8 cellular contexts compared by ENCODE assay signal in genomic region chr15:65286069-65286703, GRCh38. TPM values are rescaled to one million over a fixed set of nuclear protein-coding genes. Genes with fewer than 3 reads are reported as not detected.
A peak's percentile ranks its signal among the peaks of the same experiment; 100 is the strongest.
DNase-seq lines count a peak whose midpoint lies in the region; ATAC-seq and TF ChIP-seq lines count a peak whose summit lies in the region.

No MANE protein-coding gene starts in this region.

- H3K9ac ChIP-seq in IMR-90 (ENCODE audit: low read depth, low read length) (peak overlapping the region; percentile 48), parathyroid adenoma (peak overlapping the region; percentile 19)

- no peak overlapping the region for H2BK20ac ChIP-seq in IMR-90 (ENCODE audit: low read depth, low read length)

- H3K14ac ChIP-seq in IMR-90 (replicated peaks; ENCODE audit: low read depth, low read length): peak overlapping the region; percentile 15

- no peak for TF ChIP-seq CTCF in IMR-90 (conservative IDR thresholded peaks at IDR 0.05; ENCODE audit: low read depth, low read length)
- TF ChIP-seq CTCF in parathyroid adenoma (IDR thresholded peaks at IDR 0.05): no peak

- H3K4me2 ChIP-seq in IMR-90 (ENCODE audit: low read depth, low read length) (peak overlapping the region; percentile 94), parathyroid adenoma (ENCODE audit: low read length) (peak overlapping the region; percentile 85)

- ATAC-seq in GM21619 (IDR thresholded peaks at IDR 0.05; ENCODE audit: unreplicated experiment) (peak; percentile 26), IMR-90 (ENCODE audit: low read depth) (peak; percentile 54), left cardiac atrium (peak; percentile 50 to 69)

- H3K79me1 ChIP-seq in IMR-90 (ENCODE audit: low read depth in 1 of 2, low read length in 2 of 2): peaks cover 0 to 21% of the 10 kb centered on the region in 2 experiments; a peak in 3 of 4 replicates

- POLR2A ChIA-PET in IMR-90 (lab: Charles Lee; ENCODE audit: unreplicated experiment): interaction anchor here (2.0 kb wide), 1 partner anchor 18 kb away, joined by 6 read pairs; the partner anchor contains the start of gene RNU5B-1

- no peak for TF ChIP-seq RAD21 in IMR-90 (IDR thresholded peaks at IDR 0.05; ENCODE audit: low read length)

- H2BK5ac ChIP-seq in IMR-90 (ENCODE audit: low read depth, low read length, poor library complexity, severe bottlenecking): peak overlapping the region; percentile 48

- H3K56ac ChIP-seq in IMR-90 (ENCODE audit: extremely low read depth, insufficient read depth, low read length): no peak overlapping the region

- H3K4me3 ChIP-seq in IMR-90 (ENCODE audit: insufficient read depth, low read depth, low read length) (peak overlapping the region; percentile 84), parathyroid adenoma (ENCODE audit: low read depth, low read length) (peak overlapping the region; percentile 63)

- peak overlapping the region; percentile 76 for H4K5ac ChIP-seq in IMR-90 (ENCODE audit: low read depth, low read length)

- H3K27ac ChIP-seq in IMR-90 (ENCODE audit: insufficient read depth, low read length): peak overlapping the region; percentile 14
- H3K27ac ChIP-seq in parathyroid adenoma: peak overlapping the region; percentile 67

- peak overlapping the region; percentile 83 for H3K27ac Mint-ChIP-seq in activated naive CD4-positive, alpha-beta T cell treated with anti-CD3 and anti-CD28 coated beads, Interleukin-2, amount 50 U/mL, for 24 hours

- no peaks in the 10 kb centered on the region for H3K27me3 Mint-ChIP-seq in activated naive CD4-positive, alpha-beta T cell treated with anti-CD3 and anti-CD28 coated beads, Interleukin-2, amount 50 U/mL, for 24 hours

- no peaks in the 10 kb centered on the region for H4K20me1 ChIP-seq in IMR-90 (ENCODE audit: insufficient read depth, low read length)

- H3K9me3 ChIP-seq in IMR-90 (ENCODE audit: control insufficient read depth, insufficient read depth, low read length): no peaks in the 10 kb centered on the region
- no peaks in the 10 kb centered on the region for H3K9me3 ChIP-seq in parathyroid adenoma (ENCODE audit: control insufficient read depth, low read length)

- H3K9me1 ChIP-seq in IMR-90 (ENCODE audit: insufficient read depth, low read length): peaks cover 3% of the 10 kb centered on the region; the same call in 1 of the 2 replicates

- peaks cover 33% of the 10 kb centered on the region for H3K4me1 Mint-ChIP-seq in activated naive CD4-positive, alpha-beta T cell treated with anti-CD3 and anti-CD28 coated beads, Interleukin-2, amount 50 U/mL, for 24 hours

- H3K27me3 ChIP-seq in IMR-90 (ENCODE audit: control insufficient read depth, insufficient read depth, low read length): peaks cover 5% of the 10 kb centered on the region
- H3K27me3 ChIP-seq in parathyroid adenoma (ENCODE audit: control insufficient read depth, insufficient read depth, low read length): no peaks in the 10 kb centered on the region

- H4K8ac ChIP-seq in IMR-90 (ENCODE audit: low read depth in 2 of 2, low read length in 2 of 2): peak overlapping the region; percentile 32 to 34

- peak overlapping the region; percentile 10 for H2AK9ac ChIP-seq in IMR-90 (replicated peaks; ENCODE audit: low read depth, low read length, poor library complexity)

- H2BK15ac ChIP-seq in IMR-90 (ENCODE audit: low read depth, low read length): no peak overlapping the region

- DNase-seq in NCI-H345 treated with DMSO at 0.1 percent for 48 hours (lab: John Stamatoyannopoulos, UW; ENCODE audit: unreplicated experiment) (peak; percentile 4), NCI-H345 (lab: John Stamatoyannopoulos, UW) (no peak), IMR-90 (no peak), left cardiac atrium (peak; percentile 52), glomerular visceral epithelial cell (ENCODE audit: extremely low spot score) (no peak)

- H2AFZ ChIP-seq in IMR-90 (replicated peaks; ENCODE audit: low read length, poor library complexity) (peak overlapping the region; percentile 98), parathyroid adenoma (peak overlapping the region; percentile 72)

- 0% methylated on average over 36 of the region's 52 CpGs; no CpG with 5 or more reads in 1 of the 2 experiments for WGBS in IMR-90 (ENCODE audit: extremely low coverage in 2 of 2, insufficient read length in 1 of 2), 2 experiments

- H3K36me3 Mint-ChIP-seq in activated naive CD4-positive, alpha-beta T cell treated with anti-CD3 and anti-CD28 coated beads, Interleukin-2, amount 50 U/mL, for 24 hours: no peaks in the 10 kb centered on the region

- CTCF ChIA-PET in IMR-90 (lab: Yijun Ruan, JAX): interaction anchor here (0.8 kb wide), 1 partner anchor 14 kb away, joined by 4 read pairs; no protein-coding TSS in a partner anchor

- TF ChIP-seq POLR2A in IMR-90 (IDR thresholded peaks at IDR 0.05; ENCODE audit: low read depth, low read length): no peak

- no TSS peak for BruUV-seq in IMR-90 (replicated peaks; lab: Mats Ljungman, UMichigan)

- peak overlapping the region; percentile 18 for H4K91ac ChIP-seq in IMR-90 (ENCODE audit: insufficient read depth, low read depth, low read length)

- in situ Hi-C loops in IMR-90 (cut with MboI; ENCODE audit: low sequenced_read_pairs): no loop called here

- H3K4me1 ChIP-seq in IMR-90 (ENCODE audit: control insufficient read depth, insufficient read depth, low read length) (peaks cover 11% of the 10 kb centered on the region), parathyroid adenoma (peaks cover 2% of the 10 kb centered on the region)

- peak overlapping the region; percentile 80 for H3K23ac ChIP-seq in IMR-90 (ENCODE audit: low read depth, low read length)

- peaks cover 8% of the 10 kb centered on the region for H3K79me2 ChIP-seq in parathyroid adenoma

- dilution Hi-C loops in IMR-90 (cut with HindIII; ENCODE audit: low sequenced_read_pairs, unreplicated experiment): no loop called here

- no peak overlapping the region; the same call in none of the 2 replicates for H2BK120ac ChIP-seq in IMR-90 (ENCODE audit: low read depth, low read length)

- H3K36me3 ChIP-seq in IMR-90 (ENCODE audit: control insufficient read depth, insufficient read depth, low read length): no peaks in the 10 kb centered on the region
- no peaks in the 10 kb centered on the region for H3K36me3 ChIP-seq in parathyroid adenoma (ENCODE audit: control insufficient read depth, insufficient read depth, low read length)

- peak overlapping the region; percentile 42 for H3K4ac ChIP-seq in IMR-90 (ENCODE audit: low read depth, low read length)

- H3K9me3 Mint-ChIP-seq in activated naive CD4-positive, alpha-beta T cell treated with anti-CD3 and anti-CD28 coated beads, Interleukin-2, amount 50 U/mL, for 24 hours: no peaks in the 10 kb centered on the region

- peak overlapping the region; percentile 6 for H2AK5ac ChIP-seq in IMR-90 (ENCODE audit: low read depth, low read length)

- intact Hi-C loops in IMR-90 (cut with micrococcal nuclease): no loop called here
- intact Hi-C loops in left cardiac atrium (cut with DNase I): no loop called here

- H3K4me3 Mint-ChIP-seq in activated naive CD4-positive, alpha-beta T cell treated with anti-CD3 and anti-CD28 coated beads, Interleukin-2, amount 50 U/mL, for 24 hours: peak overlapping the region; percentile 80

- peak overlapping the region; percentile 78 for H3K18ac ChIP-seq in IMR-90 (ENCODE audit: low read depth, low read length)

TF ChIP-seq in IMR-90, 13 proteins besides CTCF, POLR2A, EP300 and RAD21:
- TF ChIP-seq BHLHE40 (IDR thresholded peaks at IDR 0.05; ENCODE audit: low read depth, low read length): no peak
- TF ChIP-seq RCOR1 (IDR thresholded peaks at IDR 0.05; ENCODE audit: insufficient replicate concordance, low read length): peak; percentile 6
- no peak for TF ChIP-seq FOS (IDR thresholded peaks at IDR 0.05; ENCODE audit: low read depth, low read length)
- TF ChIP-seq, protein P1, sequence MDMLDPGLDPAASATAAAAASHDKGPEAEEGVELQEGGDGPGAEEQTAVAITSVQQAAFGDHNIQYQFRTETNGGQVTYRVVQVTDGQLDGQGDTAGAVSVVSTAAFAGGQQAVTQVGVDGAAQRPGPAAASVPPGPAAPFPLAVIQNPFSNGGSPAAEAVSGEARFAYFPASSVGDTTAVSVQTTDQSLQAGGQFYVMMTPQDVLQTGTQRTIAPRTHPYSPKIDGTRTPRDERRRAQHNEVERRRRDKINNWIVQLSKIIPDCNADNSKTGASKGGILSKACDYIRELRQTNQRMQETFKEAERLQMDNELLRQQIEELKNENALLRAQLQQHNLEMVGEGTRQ (IDR thresholded peaks at IDR 0.05; ENCODE audit: low read depth, low read length): no peak
- no peak for TF ChIP-seq ELK1 (IDR thresholded peaks at IDR 0.05; ENCODE audit: borderline replicate concordance, low read depth, low read length)
- no peak for TF ChIP-seq MXI1 (IDR thresholded peaks at IDR 0.05; ENCODE audit: borderline replicate concordance, low read depth, low read length)

RNA-seq across cellular contexts. Expression of gene PARP16, which starts 0.5 kb away (rescaled TPM):
- total RNA-seq in IMR-90 (2012; rRNA removed) (1.3 and 1.7 TPM in 2 replicates), left cardiac atrium (1 to 10 TPM; 3.5 to 4.6 TPM)
- 4.1 and 5.0 TPM in 2 replicates for polyA plus RNA-seq in IMR-90 (2012; rRNA removed)
- 3.2 and 4.1 TPM in 2 replicates for polyA plus RNA-seq in IMR-90 (2012; cell fraction: cytosol; rRNA removed)
- 3.1 and 6.5 TPM in 2 replicates for polyA plus RNA-seq in IMR-90 (2012; cell fraction: nucleus; rRNA removed; ENCODE audit: low replicate concordance)

RNA-seq across cellular contexts. Expression of gene RNU5A-1, which starts 9.7 kb away (rescaled TPM):
- total RNA-seq in IMR-90 (2012; rRNA removed): not detected in 2 replicates
- not detected in 2 replicates for polyA plus RNA-seq in IMR-90 (2012; rRNA removed)
- polyA plus RNA-seq in IMR-90 (2012; cell fraction: cytosol; rRNA removed): not detected in 2 replicates
- not detected in 2 replicates for polyA plus RNA-seq in IMR-90 (2012; cell fraction: nucleus; rRNA removed; ENCODE audit: low replicate concordance)
- not detected for total RNA-seq in left cardiac atrium

RNA-seq across cellular contexts. Expression of gene RNU5B-1, which starts 18.3 kb away (rescaled TPM):
- total RNA-seq in IMR-90 (2012; rRNA removed) (not detected in 2 replicates), left cardiac atrium (10 to 100 TPM; 39.9 to 44.0 TPM)
- polyA plus RNA-seq in IMR-90 (2012; rRNA removed): not detected in 2 replicates
- polyA plus RNA-seq in IMR-90 (2012; cell fraction: cytosol; rRNA removed): not detected in 2 replicates
- polyA plus RNA-seq in IMR-90 (2012; cell fraction: nucleus; rRNA removed; ENCODE audit: low replicate concordance): not detected in 2 replicates

Comparison
In these comparisons a context has a peak if more than half of its experiments do, and no peak if none do; other contexts are left out.
1. DNase-seq: peak in NCI-H345 treated with DMSO at 0.1 percent for 48 hours (single experiment) and left cardiac atrium (single experiment); none in NCI-H345 (single experiment), IMR-90 (single experiment) and glomerular visceral epithelial cell (single experiment).
2. RNA of gene RNU5B-1, which starts 18.3 kb away (total RNA-seq): 39.9 to 44.0 TPM in left cardiac atrium; not detected in IMR-90; every median in the first group is over 10 times any median in the second.
3. Peak in every context shown above with its lines, with median percentiles within 50 percentile points of each other: ATAC-seq.